In the genomic region with DNA sequence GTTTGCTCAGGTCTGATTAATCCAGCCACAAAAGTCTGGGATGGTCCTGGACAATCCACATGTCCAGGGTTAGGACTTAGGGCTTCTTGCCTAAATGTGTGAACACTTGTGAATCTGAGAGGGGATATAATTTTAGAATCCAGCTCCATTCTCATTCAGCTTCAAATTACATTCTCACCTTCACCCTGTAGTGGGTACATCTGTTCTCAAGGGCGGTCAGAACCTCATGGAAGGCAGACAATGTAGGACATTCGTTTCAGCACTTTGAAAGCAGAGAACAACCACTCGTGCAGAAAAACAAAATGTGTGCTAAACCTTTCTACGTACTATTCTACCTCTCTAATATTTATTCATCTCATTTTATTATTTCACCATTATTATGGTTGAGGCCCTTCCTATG, we compare ENCODE assay signal across 13 cellular contexts. TPM values are rescaled to one million over a fixed set of nuclear protein-coding genes. Genes with fewer than 3 reads are reported as not detected.
A peak's percentile ranks its signal among the peaks of the same experiment; 100 is the strongest.
DNase-seq lines count a peak whose midpoint lies in the region; ATAC-seq and TF ChIP-seq lines count a peak whose summit lies in the region.
"Had no signal": no experiment of that assay in that cellular context is flagged by ENCODE, and none has a peak within 500 bp of the region (broad histone marks: within the 10 kb centered on the region; RNA-seq: fewer than 3 reads in every experiment).

No MANE protein-coding gene starts in this region.

- no peak for TF ChIP-seq POLR2A in spleen (IDR thresholded peaks at IDR 0.05)

- H3K4me3 Mint-ChIP-seq in activated T-cell treated with anti-CD3 and anti-CD28 coated beads, Interleukin-2, amount 50 U/mL, for 24 hours, result peak overlapping the region; percentile 86
- peak overlapping the region in 3 of 4 donors; percentile 80 to 95 (median 89) for H3K4me3 Mint-ChIP-seq in IgD-negative memory B cell
- H3K4me3 Mint-ChIP-seq in central memory CD8-positive, alpha-beta T cell, result peak overlapping the region; percentile 95
- H3K4me3 Mint-ChIP-seq: neural progenitor cell had no signal

- 74 to 93% (median 85%) methylated on average over 4 of the region's 4 CpGs for WGBS in spleen, 5 donors

- no peak for ATAC-seq in central memory CD8-positive, alpha-beta T cell (replicated peaks; ENCODE audit: extremely low read depth, poor library complexity, severe bottlenecking)

- peaks cover 27% of the 10 kb centered on the region for H3K36me3 Mint-ChIP-seq in activated T-cell treated with anti-CD3 and anti-CD28 coated beads, Interleukin-2, amount 50 U/mL, for 24 hours (ENCODE audit: low read depth)
- peaks cover 10% of the 10 kb centered on the region for H3K36me3 Mint-ChIP-seq in IgD-negative memory B cell
- H3K36me3 Mint-ChIP-seq in central memory CD8-positive, alpha-beta T cell (ENCODE audit: insufficient read depth), result peaks cover 32% of the 10 kb centered on the region
- H3K36me3 Mint-ChIP-seq: neural progenitor cell had no signal

- peaks cover 18 to 95% (median 70%) of the 10 kb centered on the region in 6 donors for H3K4me1 ChIP-seq in spleen

- peak overlapping the region in 6 of 8 donors; percentile 83 to 94 (median 93) for H3K27ac ChIP-seq in spleen
- H3K27ac ChIP-seq in caudate nucleus (ENCODE audit: low read depth, low read length), result no peak overlapping the region
- H3K27ac ChIP-seq: neural progenitor cell had no signal

- H3K27me3 Mint-ChIP-seq in activated T-cell treated with anti-CD3 and anti-CD28 coated beads, Interleukin-2, amount 50 U/mL, for 24 hours, result no peaks in the 10 kb centered on the region
- H3K27me3 Mint-ChIP-seq in IgD-negative memory B cell, result no peaks in the 10 kb centered on the region
- H3K27me3 Mint-ChIP-seq in central memory CD8-positive, alpha-beta T cell, result no peaks in the 10 kb centered on the region

- no peaks in the 10 kb centered on the region for H3K9me3 Mint-ChIP-seq in activated T-cell treated with anti-CD3 and anti-CD28 coated beads, Interleukin-2, amount 50 U/mL, for 24 hours
- H3K9me3 Mint-ChIP-seq in IgD-negative memory B cell, result peaks cover 0 to 2% (median 0%) of the 10 kb centered on the region in 3 donors
- H3K9me3 Mint-ChIP-seq in central memory CD8-positive, alpha-beta T cell, result no peaks in the 10 kb centered on the region

- H3K4me1 Mint-ChIP-seq in activated T-cell treated with anti-CD3 and anti-CD28 coated beads, Interleukin-2, amount 50 U/mL, for 24 hours (ENCODE audit: low read depth), result peaks cover 78% of the 10 kb centered on the region
- H3K4me1 Mint-ChIP-seq in IgD-negative memory B cell, result peaks cover 29 to 56% (median 40%) of the 10 kb centered on the region in 3 donors
- H3K4me1 Mint-ChIP-seq in central memory CD8-positive, alpha-beta T cell, result peaks cover 56% of the 10 kb centered on the region

- TF ChIP-seq CTCF in spleen (IDR thresholded peaks at IDR 0.05 in 8 of 11, conservative IDR thresholded peaks at IDR 0.05 in 3 of 11), result no peak

- H3K36me3 ChIP-seq in spleen, result peaks cover 0 to 49% (median 19%) of the 10 kb centered on the region in 6 donors
- H3K36me3 ChIP-seq: neural progenitor cell had no signal

- H3K27ac Mint-ChIP-seq in activated T-cell treated with anti-CD3 and anti-CD28 coated beads, Interleukin-2, amount 50 U/mL, for 24 hours, result peak overlapping the region; percentile 98
- H3K27ac Mint-ChIP-seq in IgD-negative memory B cell, result peak overlapping the region; percentile 14 to 100 (median 95)
- peak overlapping the region; percentile 97 for H3K27ac Mint-ChIP-seq in central memory CD8-positive, alpha-beta T cell (ENCODE audit: low read depth)

- H3K9me3 ChIP-seq in spleen, result no peaks in the 10 kb centered on the region
- H3K9me3 ChIP-seq: adrenal gland had no signal

- intact Hi-C loops in spleen (cut with DNase I; ENCODE audit: low total_unique reads), result no loop called here

- DNase-seq in activated T-cell treated with anti-CD3 and anti-CD28 coated beads, Interleukin-2, amount 50 U/mL, for 24 hours, result no peak
- no peak for DNase-seq in activated T-cell treated with anti-CD3 and anti-CD28 coated beads, Interleukin-2, amount 50 U/mL, for 1 hour
- DNase-seq in central memory CD8-positive, alpha-beta T cell (ENCODE audit: low spot score in 2 of 2), result no peak
- no peak for DNase-seq in spleen
- DNase-seq in caudate nucleus (lab: John Stamatoyannopoulos, UW), result no peak
- DNase-seq in NCI-H748 treated with DMSO at 0.1 percent for 48 hours (lab: John Stamatoyannopoulos, UW), result no peak
- DNase-seq in SIG-M5 (lab: John Stamatoyannopoulos, UW), result no peak
- DNase-seq: central memory CD4-positive, alpha-beta T cell; mesendoderm; NCI-H146 had no signal

- H3K4me3 ChIP-seq in spleen, result peak overlapping the region in 3 of 8 donors; percentile 38 to 72 (median 62)
- H3K4me3 ChIP-seq: neural progenitor cell had no signal

- no peaks in the 10 kb centered on the region for H3K27me3 ChIP-seq in spleen (replicated peaks in 1 of 7)
- H3K27me3 ChIP-seq: adrenal gland, neural progenitor cell had no signal

RNA-seq across cellular contexts. Expression of a gene that starts 1.2 kb away (rescaled TPM):
- polyA plus RNA-seq in IgD-negative memory B cell (7.0 TPM), spleen (10 to 100 TPM in 1 of 3 donors, 1 to 10 TPM in 2; 3.0 to 10.0 (median 3.4) TPM)
- 10 to 100 TPM; 20.1 to 36.0 (median 29.0) TPM for total RNA-seq in spleen

RNA-seq across cellular contexts. Expression of a gene that starts 45.8 kb away (rescaled TPM):
- not detected for polyA plus RNA-seq in IgD-negative memory B cell
- total RNA-seq in spleen, result 1 to 10 TPM; 1.7 to 7.1 (median 5.0) TPM
- 1 to 10 TPM in 2 of 3 donors, under 1 TPM in 1; 0.56 to 5.1 (median 1.1) TPM for polyA plus RNA-seq in spleen
